8 cellular contexts compared by ENCODE assay signal in genomic region chr5:149172261-149172660, GRCh38. TPM values are rescaled to one million over a fixed set of nuclear protein-coding genes. Genes with fewer than 3 reads are reported as not detected.
DNase-seq lines count a peak whose midpoint lies in the region; ATAC-seq and TF ChIP-seq lines count a peak whose summit lies in the region.

No MANE protein-coding gene starts in this region.

- H3K27ac ChIP-seq in GM23338 (ENCODE audit: low read depth): no peak overlapping the region

- peaks cover 3% of the 10 kb centered on the region for H3K9me3 Mint-ChIP-seq in activated T-helper 17 cell treated with anti-CD3 and anti-CD28 coated beads, Interleukin-2, amount 50 U/mL, for 72 hours
- H3K9me3 Mint-ChIP-seq in activated T-helper 2 cell treated with anti-CD3 and anti-CD28 coated beads, Interferon-gamma antibody, Interleukin-2, Interleukin-4, amounts not matched to agents 10 μg/mL and 5 μg/mL and 100 μg/mL, durations not matched to agents 14 hours and 24 hours and 36 hours: no peaks in the 10 kb centered on the region
- no peaks in the 10 kb centered on the region for H3K9me3 Mint-ChIP-seq in GM23338

- H3K79me2 ChIP-seq in GM23338 (replicated peaks; ENCODE audit: insufficient read depth): no peaks in the 10 kb centered on the region

- no peaks in the 10 kb centered on the region for H3K9me3 ChIP-seq in BE2C

- H3K9me2 ChIP-seq in GM23338 (ENCODE audit: insufficient read depth): 0 out of 2 replicates have a peak, but pooled peaks cover 2% of the 10 kb centered on the region

- peak; percentile 25 to 53 for DNase-seq in activated CD4-positive, alpha-beta T cell treated with anti-CD3 and anti-CD28 coated beads, Interleukin-2, amount 50 U/mL, for 48 hours
- DNase-seq in activated CD4-positive, alpha-beta T cell treated with anti-CD3 and anti-CD28 coated beads, Interleukin-2, amount 50 U/mL, for 1 hour: no peak
- peak; percentile 17 for DNase-seq in stimulated activated CD4-positive, alpha-beta T cell treated with anti-CD3 and anti-CD28 coated beads, Interleukin-4, amount 100 ng/mL, for 24 hours
- DNase-seq in BE2C (no peak), GM23338 (ENCODE audit: low spot score) (no peak)
- DNase-seq in activated T-helper 2 cell treated with anti-CD3 and anti-CD28 coated beads, Interferon-gamma antibody, Interleukin-2, Interleukin-4, amounts not matched to agents 10 μg/mL and 5 μg/mL and 100 μg/mL, durations not matched to agents 14 hours and 24 hours and 36 hours (ENCODE audit: low spot score): no peak

- TF ChIP-seq CTCF in BE2C (IDR thresholded peaks at IDR 0.05; ENCODE audit: low read depth, low read length) (no peak), GM23338 (conservative IDR thresholded peaks at IDR 0.05; ENCODE audit: low read depth in 2 of 2) (no peak)

- H2AFZ ChIP-seq in GM23338: no peak overlapping the region

- ATAC-seq in HG02938 (IDR thresholded peaks at IDR 0.05; ENCODE audit: unreplicated experiment) (peak; percentile 92), GM23338 (no peak)
- peak; percentile 93 for ATAC-seq in activated T-helper 17 cell treated with anti-CD3 and anti-CD28 coated beads, Interleukin-2, amount 50 U/mL, for 72 hours (replicated peaks)

- no peak overlapping the region for H3K4me3 ChIP-seq in BE2C (ENCODE audit: low read depth, low read length)
- no peak overlapping the region for H3K4me3 ChIP-seq in GM23338

- H3K36me3 ChIP-seq in BE2C (no peaks in the 10 kb centered on the region), GM23338 (ENCODE audit: insufficient read depth) (no peaks in the 10 kb centered on the region)

- H3K36me3 Mint-ChIP-seq in activated T-helper 17 cell treated with anti-CD3 and anti-CD28 coated beads, Interleukin-2, amount 50 U/mL, for 72 hours (ENCODE audit: low read depth): peaks cover 5% of the 10 kb centered on the region
- H3K36me3 Mint-ChIP-seq in activated T-helper 2 cell treated with anti-CD3 and anti-CD28 coated beads, Interferon-gamma antibody, Interleukin-2, Interleukin-4, amounts not matched to agents 10 μg/mL and 5 μg/mL and 100 μg/mL, durations not matched to agents 14 hours and 24 hours and 36 hours (ENCODE audit: low read depth): no peaks in the 10 kb centered on the region
- H3K36me3 Mint-ChIP-seq in GM23338 (ENCODE audit: low read depth): no peaks in the 10 kb centered on the region

- no peak overlapping the region for H3K4me3 Mint-ChIP-seq in activated T-helper 17 cell treated with anti-CD3 and anti-CD28 coated beads, Interleukin-2, amount 50 U/mL, for 72 hours
- H3K4me3 Mint-ChIP-seq in activated T-helper 2 cell treated with anti-CD3 and anti-CD28 coated beads, Interferon-gamma antibody, Interleukin-2, Interleukin-4, amounts not matched to agents 10 μg/mL and 5 μg/mL and 100 μg/mL, durations not matched to agents 14 hours and 24 hours and 36 hours (ENCODE audit: low read depth): no peak overlapping the region
- H3K4me3 Mint-ChIP-seq in GM23338: no peak overlapping the region

- peaks cover 20% of the 10 kb centered on the region for H3K27me3 Mint-ChIP-seq in activated T-helper 17 cell treated with anti-CD3 and anti-CD28 coated beads, Interleukin-2, amount 50 U/mL, for 72 hours
- peaks cover 17% of the 10 kb centered on the region for H3K27me3 Mint-ChIP-seq in activated T-helper 2 cell treated with anti-CD3 and anti-CD28 coated beads, Interferon-gamma antibody, Interleukin-2, Interleukin-4, amounts not matched to agents 10 μg/mL and 5 μg/mL and 100 μg/mL, durations not matched to agents 14 hours and 24 hours and 36 hours (ENCODE audit: low read depth)
- H3K27me3 Mint-ChIP-seq in GM23338 (ENCODE audit: insufficient read depth, low read depth, poor library complexity): peaks cover 6% of the 10 kb centered on the region

- H3K4me1 ChIP-seq in BE2C: no peaks in the 10 kb centered on the region
- H3K4me1 ChIP-seq in GM23338 (ENCODE audit: insufficient read depth): no peaks in the 10 kb centered on the region

- no peaks in the 10 kb centered on the region for H4K20me1 ChIP-seq in GM23338 (replicated peaks; ENCODE audit: insufficient read depth)

- H3K4me2 ChIP-seq in GM23338: no peak overlapping the region

- intact Hi-C loops in activated T-helper 2 cell treated with anti-CD3 and anti-CD28 coated beads, Interferon-gamma antibody, Interleukin-2, Interleukin-4, amounts not matched to agents 10 μg/mL and 5 μg/mL and 100 μg/mL, durations not matched to agents 14 hours and 24 hours and 36 hours (cut with micrococcal nuclease): no loop called here

- H3K27ac Mint-ChIP-seq in activated T-helper 17 cell treated with anti-CD3 and anti-CD28 coated beads, Interleukin-2, amount 50 U/mL, for 72 hours: peak overlapping the region; percentile 86
- no peak overlapping the region for H3K27ac Mint-ChIP-seq in activated T-helper 2 cell treated with anti-CD3 and anti-CD28 coated beads, Interferon-gamma antibody, Interleukin-2, Interleukin-4, amounts not matched to agents 10 μg/mL and 5 μg/mL and 100 μg/mL, durations not matched to agents 14 hours and 24 hours and 36 hours
- H3K27ac Mint-ChIP-seq in GM23338: no peak overlapping the region

- peaks cover 6% of the 10 kb centered on the region for H3K4me1 Mint-ChIP-seq in activated T-helper 17 cell treated with anti-CD3 and anti-CD28 coated beads, Interleukin-2, amount 50 U/mL, for 72 hours
- H3K4me1 Mint-ChIP-seq in activated T-helper 2 cell treated with anti-CD3 and anti-CD28 coated beads, Interferon-gamma antibody, Interleukin-2, Interleukin-4, amounts not matched to agents 10 μg/mL and 5 μg/mL and 100 μg/mL, durations not matched to agents 14 hours and 24 hours and 36 hours (ENCODE audit: low read depth): peaks cover 3% of the 10 kb centered on the region
- peaks cover 3% of the 10 kb centered on the region; the same call in 1 of the 3 replicates for H3K4me1 Mint-ChIP-seq in GM23338

- H3K27me3 ChIP-seq in BE2C: no peaks in the 10 kb centered on the region
- no peaks in the 10 kb centered on the region for H3K27me3 ChIP-seq in GM23338 (ENCODE audit: insufficient read depth)

- no peaks in the 10 kb centered on the region for H3F3A ChIP-seq in GM23338 (replicated peaks; ENCODE audit: low read depth)

TF ChIP-seq in GM23338, 12 proteins besides CTCF, POLR2A, EP300 and RAD21:
- TF ChIP-seq, protein P1, sequence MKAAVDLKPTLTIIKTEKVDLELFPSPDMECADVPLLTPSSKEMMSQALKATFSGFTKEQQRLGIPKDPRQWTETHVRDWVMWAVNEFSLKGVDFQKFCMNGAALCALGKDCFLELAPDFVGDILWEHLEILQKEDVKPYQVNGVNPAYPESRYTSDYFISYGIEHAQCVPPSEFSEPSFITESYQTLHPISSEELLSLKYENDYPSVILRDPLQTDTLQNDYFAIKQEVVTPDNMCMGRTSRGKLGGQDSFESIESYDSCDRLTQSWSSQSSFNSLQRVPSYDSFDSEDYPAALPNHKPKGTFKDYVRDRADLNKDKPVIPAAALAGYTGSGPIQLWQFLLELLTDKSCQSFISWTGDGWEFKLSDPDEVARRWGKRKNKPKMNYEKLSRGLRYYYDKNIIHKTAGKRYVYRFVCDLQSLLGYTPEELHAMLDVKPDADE (IDR thresholded peaks at IDR 0.05): no peak
- TF ChIP-seq NANOG (IDR thresholded peaks at IDR 0.05; ENCODE audit: borderline replicate concordance) (no peak), EZH2 (IDR thresholded peaks at IDR 0.05; ENCODE audit: low read depth, unreplicated experiment) (no peak), STAT1 (IDR thresholded peaks at IDR 0.05; ENCODE audit: unreplicated experiment) (no peak), EZH2phosphoT487 (IDR thresholded peaks at IDR 0.05; ENCODE audit: unreplicated experiment) (no peak), POLR2AphosphoS5 (IDR thresholded peaks at IDR 0.05; ENCODE audit: low read depth) (no peak), JUNB (IDR thresholded peaks at IDR 0.05; ENCODE audit: unreplicated experiment) (no peak), CREB1 (CRISPR knock-in tag; IDR thresholded peaks at IDR 0.05; ENCODE audit: low read depth) (no peak), ZNF114 (CRISPR knock-in tag; IDR thresholded peaks at IDR 0.05) (no peak)
- TF ChIP-seq, protein P2, sequence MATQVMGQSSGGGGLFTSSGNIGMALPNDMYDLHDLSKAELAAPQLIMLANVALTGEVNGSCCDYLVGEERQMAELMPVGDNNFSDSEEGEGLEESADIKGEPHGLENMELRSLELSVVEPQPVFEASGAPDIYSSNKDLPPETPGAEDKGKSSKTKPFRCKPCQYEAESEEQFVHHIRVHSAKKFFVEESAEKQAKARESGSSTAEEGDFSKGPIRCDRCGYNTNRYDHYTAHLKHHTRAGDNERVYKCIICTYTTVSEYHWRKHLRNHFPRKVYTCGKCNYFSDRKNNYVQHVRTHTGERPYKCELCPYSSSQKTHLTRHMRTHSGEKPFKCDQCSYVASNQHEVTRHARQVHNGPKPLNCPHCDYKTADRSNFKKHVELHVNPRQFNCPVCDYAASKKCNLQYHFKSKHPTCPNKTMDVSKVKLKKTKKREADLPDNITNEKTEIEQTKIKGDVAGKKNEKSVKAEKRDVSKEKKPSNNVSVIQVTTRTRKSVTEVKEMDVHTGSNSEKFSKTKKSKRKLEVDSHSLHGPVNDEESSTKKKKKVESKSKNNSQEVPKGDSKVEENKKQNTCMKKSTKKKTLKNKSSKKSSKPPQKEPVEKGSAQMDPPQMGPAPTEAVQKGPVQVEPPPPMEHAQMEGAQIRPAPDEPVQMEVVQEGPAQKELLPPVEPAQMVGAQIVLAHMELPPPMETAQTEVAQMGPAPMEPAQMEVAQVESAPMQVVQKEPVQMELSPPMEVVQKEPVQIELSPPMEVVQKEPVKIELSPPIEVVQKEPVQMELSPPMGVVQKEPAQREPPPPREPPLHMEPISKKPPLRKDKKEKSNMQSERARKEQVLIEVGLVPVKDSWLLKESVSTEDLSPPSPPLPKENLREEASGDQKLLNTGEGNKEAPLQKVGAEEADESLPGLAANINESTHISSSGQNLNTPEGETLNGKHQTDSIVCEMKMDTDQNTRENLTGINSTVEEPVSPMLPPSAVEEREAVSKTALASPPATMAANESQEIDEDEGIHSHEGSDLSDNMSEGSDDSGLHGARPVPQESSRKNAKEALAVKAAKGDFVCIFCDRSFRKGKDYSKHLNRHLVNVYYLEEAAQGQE (IDR thresholded peaks at IDR 0.05; ENCODE audit: unreplicated experiment): no peak

RNA-seq across cellular contexts. Expression of gene ABLIM3, which starts 31.0 kb away (rescaled TPM):
- under 1 TPM; 0.41 to 0.61 TPM for total RNA-seq in activated T-helper 17 cell treated with anti-CD3 and anti-CD28 coated beads, Interleukin-2, amount 50 U/mL, for 72 hours
- 4.6 TPM for polyA plus RNA-seq in BE2C (2012; ENCODE audit: insufficient read depth, insufficient read length, low read depth)
- total RNA-seq in activated T-helper 2 cell treated with anti-CD3 and anti-CD28 coated beads, Interferon-gamma antibody, Interleukin-2, Interleukin-4, amounts not matched to agents 10 μg/mL and 5 μg/mL and 100 μg/mL, durations not matched to agents 14 hours and 24 hours and 36 hours: not detected in 2 replicates
- total RNA-seq in GM23338 (2014; rRNA removed; shearing (Covaris generic)): 0.23 and 2.2 TPM in 2 replicates
- 0.19 and 0.31 TPM in 2 replicates for polyA plus RNA-seq in GM23338 (2016; fragmentation: Nextera tagmentation; extraction: Ambion mirVana)

Comparison
In these comparisons a context has a peak if more than half of its experiments do, and no peak if none do; other contexts are left out.
1. DNase-seq: peak in activated CD4-positive, alpha-beta T cell treated with anti-CD3 and anti-CD28 coated beads, Interleukin-2, amount 50 U/mL, for 48 hours (2 of 2) and stimulated activated CD4-positive, alpha-beta T cell treated with anti-CD3 and anti-CD28 coated beads, Interleukin-4, amount 100 ng/mL, for 24 hours (single experiment); none in activated CD4-positive, alpha-beta T cell treated with anti-CD3 and anti-CD28 coated beads, Interleukin-2, amount 50 U/mL, for 1 hour (single experiment), BE2C (single experiment), activated T-helper 2 cell treated with anti-CD3 and anti-CD28 coated beads, Interferon-gamma antibody, Interleukin-2, Interleukin-4, amounts not matched to agents 10 μg/mL and 5 μg/mL and 100 μg/mL, durations not matched to agents 14 hours and 24 hours and 36 hours (single experiment) and GM23338 (single experiment).